In genomic region chr15:79115971-79116370, GRCh38 we compare ENCODE assay signal across 18 cellular contexts. TPM values are rescaled to one million over a fixed set of nuclear protein-coding genes. Genes with fewer than 3 reads are reported as not detected.
DNase-seq lines count a peak whose midpoint lies in the region; ATAC-seq, FAIRE-seq and TF ChIP-seq lines count a peak whose summit lies in the region.
"Had no signal": no experiment of that assay in that cellular context is flagged by ENCODE, and none has a peak within 500 bp of the region (broad histone marks: within the 10 kb centered on the region; RNA-seq: fewer than 3 reads in every experiment).

No MANE protein-coding gene starts in this region.

- H3K56ac ChIP-seq in IMR-90 (ENCODE audit: extremely low read depth, insufficient read depth, low read length) = no peak overlapping the region

- H3K4me1 Mint-ChIP-seq in glutamatergic neuron (ENCODE audit: low read depth, unreplicated experiment) = no peaks in the 10 kb centered on the region
- H3K4me1 Mint-ChIP-seq: CD8-positive, alpha-beta memory T cell had no signal

- whole genome bisulfite sequencing in GM23248 (ENCODE audit: low coverage in 1 of 2, low lambda C conversion rate in 2 of 2, missing lambda C conversion rate in 2 of 2), 2 experiments = 0 to 4% methylated on average over 5 of the region's 5 CpGs
- WGBS in IMR-90 (ENCODE audit: extremely low coverage in 2 of 2, insufficient read length in 1 of 2), 2 experiments = 21% methylated on average over 3 of the region's 5 CpGs; no CpG with 5 or more reads in 1 of the 2 experiments
- WGBS in small intestine, 3 donors = 73 to 76% (median 75%) methylated on average over 5 of the region's 5 CpGs

- no peaks in the 10 kb centered on the region for H3F3A ChIP-seq in GM23248 (ENCODE audit: insufficient read depth)

- no peak overlapping the region for H2AFZ ChIP-seq in GM23248
- H2AFZ ChIP-seq in IMR-90 (replicated peaks; ENCODE audit: low read length, poor library complexity) = no peak overlapping the region
- H2AFZ ChIP-seq: PC-9 had no signal

- dilution Hi-C loops in IMR-90 (cut with HindIII; ENCODE audit: low sequenced_read_pairs, unreplicated experiment) = no loop called here

- no peaks in the 10 kb centered on the region for H3K36me3 ChIP-seq in GM23248 (ENCODE audit: low read depth)
- H3K36me3 ChIP-seq in IMR-90 (ENCODE audit: control insufficient read depth, insufficient read depth, low read length) = no peaks in the 10 kb centered on the region
- no peaks in the 10 kb centered on the region for H3K36me3 ChIP-seq in small intestine (ENCODE audit: control insufficient read depth in 2 of 2, insufficient read depth in 2 of 2, low read length in 2 of 2)
- H3K36me3 ChIP-seq: SJSA1 had no signal

- peak overlapping the region; percentile 26 for H2AK9ac ChIP-seq in IMR-90 (replicated peaks; ENCODE audit: low read depth, low read length, poor library complexity)

- no peak overlapping the region for H3K27ac Mint-ChIP-seq in glutamatergic neuron (ENCODE audit: unreplicated experiment)
- H3K27ac Mint-ChIP-seq: CD8-positive, alpha-beta memory T cell had no signal

- H3K27me3 ChIP-seq in GM23248 (replicated peaks; ENCODE audit: insufficient read depth) (0 out of 2 replicates have a peak, but pooled peaks cover 5% of the 10 kb centered on the region), IMR-90 (ENCODE audit: control insufficient read depth, insufficient read depth, low read length) (peaks cover 4% of the 10 kb centered on the region; the same call in 1 of the 2 replicates), small intestine (ENCODE audit: control insufficient read depth in 2 of 2, insufficient read depth in 2 of 2, low read length in 2 of 2) (peaks cover 0 to 2% of the 10 kb centered on the region in 2 donors)
- H3K27me3 ChIP-seq: SJSA1 had no signal

- H3K4me3 Mint-ChIP-seq in glutamatergic neuron (ENCODE audit: unreplicated experiment) = no peak overlapping the region
- H3K4me3 Mint-ChIP-seq: CD8-positive, alpha-beta memory T cell had no signal

- H3K36me3 Mint-ChIP-seq in glutamatergic neuron (ENCODE audit: unreplicated experiment) = no peaks in the 10 kb centered on the region
- H3K36me3 Mint-ChIP-seq: CD8-positive, alpha-beta memory T cell had no signal

- no peak overlapping the region for H4K91ac ChIP-seq in IMR-90 (ENCODE audit: insufficient read depth, low read depth, low read length)

- POLR2A ChIA-PET in IMR-90 (lab: Charles Lee; ENCODE audit: unreplicated experiment) = no interaction called here

- no peak overlapping the region for H2AK5ac ChIP-seq in IMR-90 (ENCODE audit: low read depth, low read length)

- H2BK5ac ChIP-seq in IMR-90 (ENCODE audit: low read depth, low read length, poor library complexity, severe bottlenecking) = no peak overlapping the region

- H3K4me2 ChIP-seq in GM23248 (ENCODE audit: unreplicated experiment) (no peak overlapping the region), IMR-90 (ENCODE audit: low read depth, low read length) (no peak overlapping the region)
- H3K4me2 ChIP-seq: PC-9 had no signal

- DNase-seq in GM23248 = peak; percentile 4
- no peak for DNase-seq in IMR-90
- DNase-seq in globus pallidus (ENCODE audit: low spot score) = peak; percentile 27
- peak; percentile 53 for DNase-seq in pons (ENCODE audit: low spot score)
- no peak for DNase-seq in small intestine
- no peak for DNase-seq in glutamatergic neuron
- no peak for DNase-seq in HTR-8/SVneo (ENCODE audit: insufficient read length, low spot score)
- DNase-seq: CD8-positive, alpha-beta memory T cell; DMS53; NCI-H1436; NCI-H1930; NCI-H345; NCI-H526; PC-9 had no signal

- no peak overlapping the region for H3K4me3 ChIP-seq in GM23248
- no peak overlapping the region for H3K4me3 ChIP-seq in IMR-90 (ENCODE audit: insufficient read depth, low read depth, low read length)
- H3K4me3 ChIP-seq in small intestine (ENCODE audit: low read depth in 1 of 2, low read length in 2 of 2) = no peak overlapping the region
- H3K4me3 ChIP-seq: PC-9, SJSA1 had no signal

- in situ Hi-C loops in GM23248 (cut with MboI) (no loop called here), IMR-90 (cut with MboI; ENCODE audit: low sequenced_read_pairs) (no loop called here)

- no peaks in the 10 kb centered on the region for H3K79me2 ChIP-seq in GM23248 (ENCODE audit: insufficient read depth)

- H2BK15ac ChIP-seq in IMR-90 (ENCODE audit: low read depth, low read length) = no peak overlapping the region

- no TSS peak for BruUV-seq in IMR-90 (replicated peaks; lab: Mats Ljungman, UMichigan)

- H3K18ac ChIP-seq in IMR-90 (ENCODE audit: low read depth, low read length) = no peak overlapping the region

- H2BK20ac ChIP-seq in IMR-90 (ENCODE audit: low read depth, low read length) = no peak overlapping the region

- peaks cover 3% of the 10 kb centered on the region for H3K27me3 Mint-ChIP-seq in glutamatergic neuron (ENCODE audit: unreplicated experiment)

- no peaks in the 10 kb centered on the region for H3K79me1 ChIP-seq in IMR-90 (ENCODE audit: low read depth in 1 of 2, low read length in 2 of 2)

- ATAC-seq in IMR-90 (ENCODE audit: low read depth) = no peak

- H3K27ac ChIP-seq in GM23248 (no peak overlapping the region), IMR-90 (ENCODE audit: insufficient read depth, low read length) (no peak overlapping the region), small intestine (ENCODE audit: low read depth in 1 of 2, low read length in 1 of 2) (no peak overlapping the region)
- H3K27ac ChIP-seq: PC-9, RWPE1, SJSA1 had no signal

- intact Hi-C loops in IMR-90 (cut with micrococcal nuclease) = no loop called here

- no peak for TF ChIP-seq POLR2A in IMR-90 (IDR thresholded peaks at IDR 0.05; ENCODE audit: low read depth, low read length)

- no peaks in the 10 kb centered on the region for H3K9me1 ChIP-seq in IMR-90 (ENCODE audit: insufficient read depth, low read length)

- FAIRE-seq in small intestine (lab: Jason Lieb, UNC) (no peak), HTR-8/SVneo (lab: Jason Lieb, UNC) (no peak)
- FAIRE-seq: GM12891, H1 had no signal

- H4K20me1 ChIP-seq in GM23248 (ENCODE audit: insufficient read depth) (no peaks in the 10 kb centered on the region), IMR-90 (ENCODE audit: insufficient read depth, low read length) (no peaks in the 10 kb centered on the region)

- H3K4me1 ChIP-seq in GM23248 (ENCODE audit: insufficient read depth) (no peaks in the 10 kb centered on the region), IMR-90 (ENCODE audit: control insufficient read depth, insufficient read depth, low read length) (no peaks in the 10 kb centered on the region), small intestine (ENCODE audit: control insufficient read depth in 2 of 2, insufficient read depth in 1 of 2, low read depth in 1 of 2, low read length in 1 of 2) (no peaks in the 10 kb centered on the region)
- H3K4me1 ChIP-seq: SJSA1 had no signal

- no peak overlapping the region for H3K23ac ChIP-seq in IMR-90 (ENCODE audit: low read depth, low read length)

- no peak overlapping the region for H3K14ac ChIP-seq in IMR-90 (replicated peaks; ENCODE audit: low read depth, low read length)

- H3K9me3 Mint-ChIP-seq in glutamatergic neuron (ENCODE audit: unreplicated experiment) = no peaks in the 10 kb centered on the region
- H3K9me3 Mint-ChIP-seq: CD8-positive, alpha-beta memory T cell had no signal

- H4K8ac ChIP-seq in IMR-90 (ENCODE audit: low read depth in 2 of 2, low read length in 2 of 2) = no peak overlapping the region

- no peak for TF ChIP-seq CTCF in IMR-90 (conservative IDR thresholded peaks at IDR 0.05; ENCODE audit: low read depth, low read length)
- no peak for TF ChIP-seq CTCF in glutamatergic neuron (IDR thresholded peaks at IDR 0.05; ENCODE audit: partially characterized antibody, unreplicated experiment)

- H3K9ac ChIP-seq in GM23248 (no peak overlapping the region), IMR-90 (ENCODE audit: low read depth, low read length) (no peak overlapping the region)

- no peaks in the 10 kb centered on the region for H3K9me3 ChIP-seq in GM23248 (ENCODE audit: low read depth)
- H3K9me3 ChIP-seq in IMR-90 (ENCODE audit: control insufficient read depth, insufficient read depth, low read length) = no peaks in the 10 kb centered on the region
- no peaks in the 10 kb centered on the region for H3K9me3 ChIP-seq in small intestine (ENCODE audit: control insufficient read depth, low read depth)
- H3K9me3 ChIP-seq: SJSA1 had no signal

- H4K5ac ChIP-seq in IMR-90 (ENCODE audit: low read depth, low read length) = no peak overlapping the region

- H2BK120ac ChIP-seq in IMR-90 (ENCODE audit: low read depth, low read length) = no peak overlapping the region

- CTCF ChIA-PET in IMR-90 (lab: Yijun Ruan, JAX) = no interaction called here

- no peaks in the 10 kb centered on the region for H3K9me2 ChIP-seq in GM23248 (ENCODE audit: insufficient read depth)

- H3K4ac ChIP-seq in IMR-90 (ENCODE audit: low read depth, low read length) = no peak overlapping the region

- TF ChIP-seq RAD21 in IMR-90 (IDR thresholded peaks at IDR 0.05; ENCODE audit: low read length) = no peak

TF ChIP-seq in IMR-90, 13 proteins besides CTCF, POLR2A, EP300 and RAD21:
- no peak for TF ChIP-seq RFX5 (IDR thresholded peaks at IDR 0.05; ENCODE audit: low read depth, low read length)
- TF ChIP-seq MXI1 (IDR thresholded peaks at IDR 0.05; ENCODE audit: borderline replicate concordance, low read depth, low read length) = no peak
- TF ChIP-seq, protein P1, sequence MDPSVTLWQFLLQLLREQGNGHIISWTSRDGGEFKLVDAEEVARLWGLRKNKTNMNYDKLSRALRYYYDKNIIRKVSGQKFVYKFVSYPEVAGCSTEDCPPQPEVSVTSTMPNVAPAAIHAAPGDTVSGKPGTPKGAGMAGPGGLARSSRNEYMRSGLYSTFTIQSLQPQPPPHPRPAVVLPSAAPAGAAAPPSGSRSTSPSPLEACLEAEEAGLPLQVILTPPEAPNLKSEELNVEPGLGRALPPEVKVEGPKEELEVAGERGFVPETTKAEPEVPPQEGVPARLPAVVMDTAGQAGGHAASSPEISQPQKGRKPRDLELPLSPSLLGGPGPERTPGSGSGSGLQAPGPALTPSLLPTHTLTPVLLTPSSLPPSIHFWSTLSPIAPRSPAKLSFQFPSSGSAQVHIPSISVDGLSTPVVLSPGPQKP (IDR thresholded peaks at IDR 0.05; ENCODE audit: borderline replicate concordance, low read depth, low read length) = no peak
- no peak for TF ChIP-seq MAFK (IDR thresholded peaks at IDR 0.05; ENCODE audit: low read depth, low read length)
- TF ChIP-seq BHLHE40 (IDR thresholded peaks at IDR 0.05; ENCODE audit: low read depth, low read length) = no peak
- TF ChIP-seq NFE2L2 (IDR thresholded peaks at IDR 0.05; ENCODE audit: low read depth, low read length) = no peak

RNA-seq across cellular contexts. Expression of gene RASGRF1, which starts 25.4 kb away (rescaled TPM):
- not detected in 2 replicates for total RNA-seq in GM23248 (2014; rRNA removed; shearing (Covaris generic))
- polyA plus RNA-seq in GM23248 (2016; fragmentation: Nextera tagmentation; extraction: Ambion mirVana) (not detected in 2 replicates), IMR-90 (2012; rRNA removed) (0.06 and 0.15 TPM in 2 replicates), small intestine (under 1 TPM in 1 of 3 donors, not detected in 2; 0.10 TPM)
- total RNA-seq in IMR-90 (2012; rRNA removed) (under 0.01 TPM in 2 replicates), glutamatergic neuron (ENCODE audit: unreplicated experiment) (0.32 TPM)
- polyA plus RNA-seq in IMR-90 (2012; cell fraction: cytosol; rRNA removed) = 0.08 and 0.41 TPM in 2 replicates
- 0.05 and 0.60 TPM in 2 replicates for polyA plus RNA-seq in IMR-90 (2012; cell fraction: nucleus; rRNA removed; ENCODE audit: low replicate concordance)
- total RNA-seq: CD8-positive, alpha-beta memory T cell had no signal
- polyA plus RNA-seq: CD8-positive, alpha-beta memory T cell had no signal

Comparison
In these comparisons a context has a peak if more than half of its experiments do, and no peak if none do; other contexts are left out.
1. DNase-seq: peak in GM23248 (single experiment), globus pallidus (single experiment) and pons (single experiment); none in IMR-90 (single experiment), small intestine (single experiment), glutamatergic neuron (single experiment) and HTR-8/SVneo (single experiment).